Comparison of ENCODE assay signal across 9 cellular contexts in the genomic region with DNA sequence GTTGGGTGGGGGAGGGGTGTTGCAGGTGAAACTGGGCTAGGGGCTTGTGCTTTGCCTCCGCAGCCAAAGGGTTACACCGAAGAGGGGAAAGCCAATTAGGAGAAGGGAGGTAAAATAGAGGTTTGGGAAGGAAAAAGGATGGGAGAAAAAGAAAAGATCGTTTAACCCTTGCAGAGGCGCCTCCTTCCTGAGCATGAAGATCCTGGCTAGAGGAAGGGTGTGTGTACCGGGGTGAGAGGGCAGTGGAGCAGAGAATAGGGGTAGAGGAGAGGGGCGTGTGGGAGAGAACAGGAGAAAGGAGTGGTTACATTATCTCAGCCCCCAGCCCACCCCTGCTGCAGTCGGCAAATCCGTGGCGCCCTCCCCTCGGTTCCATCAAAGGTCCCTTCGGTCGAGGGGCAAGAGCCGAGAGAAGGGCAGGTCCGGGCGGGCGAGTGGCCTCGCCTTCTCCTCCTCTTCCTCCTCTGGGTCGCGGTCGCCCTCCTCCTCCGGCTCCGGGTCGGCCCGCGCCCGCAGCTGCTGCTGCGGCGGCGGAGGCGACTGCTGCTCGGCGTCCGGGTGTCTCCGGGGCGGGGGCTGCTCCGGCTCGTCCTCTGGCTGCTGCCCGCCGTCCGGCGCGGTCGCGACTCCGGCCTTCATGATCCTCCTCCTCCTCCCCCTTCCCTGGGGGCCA. TPM values are rescaled to one million over a fixed set of nuclear protein-coding genes. Genes with fewer than 3 reads are reported as not detected.
DNase-seq lines count a peak whose midpoint lies in the region; ATAC-seq and TF ChIP-seq lines count a peak whose summit lies in the region.
"Had no signal": no experiment of that assay in that cellular context is flagged by ENCODE, and none has a peak within 500 bp of the region (broad histone marks: within the 10 kb centered on the region; RNA-seq: fewer than 3 reads in every experiment).

No MANE protein-coding gene starts in this region.

- H3K27ac ChIP-seq in HUES48 (ENCODE audit: low read depth, low read length) = no peak overlapping the region
- no peak overlapping the region for H3K27ac ChIP-seq in coronary artery

- H3K9me3 ChIP-seq in HUES48 (ENCODE audit: control insufficient read depth, insufficient read depth, low read length) = no peaks in the 10 kb centered on the region

- TF ChIP-seq CTCF in BJ (IDR thresholded peaks at IDR 0.05; ENCODE audit: insufficient read depth, low read depth, low read length) = no peak
- TF ChIP-seq CTCF in coronary artery (IDR thresholded peaks at IDR 0.05) = no peak
- no peak for TF ChIP-seq CTCF in GM10248 (IDR thresholded peaks at IDR 0.05; ENCODE audit: control extremely low read depth, extremely low read depth, low read depth, missing control alignments)

- peak overlapping the region; percentile 85 for H3K4me3 ChIP-seq in BJ (ENCODE audit: low read depth, low read length)
- H3K4me3 ChIP-seq in HUES48 (ENCODE audit: low read depth, low read length) = peak overlapping the region; percentile 80
- H3K4me3 ChIP-seq in coronary artery = peak overlapping the region; percentile 59

- H3K27me3 ChIP-seq in BJ (ENCODE audit: control insufficient read depth, insufficient read depth, low read length) (no peaks in the 10 kb centered on the region), HUES48 (ENCODE audit: control insufficient read depth, insufficient read depth, low read length) (peaks cover 48% of the 10 kb centered on the region)

- H3K36me3 ChIP-seq in BJ (ENCODE audit: control insufficient read depth, insufficient read depth, low read length) (no peaks in the 10 kb centered on the region), HUES48 (ENCODE audit: control insufficient read depth, insufficient read depth, low read length) (no peaks in the 10 kb centered on the region)

- POLR2A ChIA-PET in BJ (lab: Charles Lee) = interaction anchor here (0.7 kb wide), 1 partner anchor 72 kb away, joined by 3 read pairs; no protein-coding TSS in a partner anchor
- POLR2A ChIA-PET in GM10248 (lab: Yijun Ruan, JAX) = no interaction called here

- CTCF ChIA-PET in BJ (lab: Yijun Ruan, JAX) (interaction anchor here (1.7 to 3.0 kb wide), 2 partner anchors 50 to 149 kb away, joined by 5 to 14 read pairs; no protein-coding TSS in a partner anchor), GM10248 (lab: Yijun Ruan, JAX) (no interaction called here)

- DNase-seq in BJ (ENCODE audit: low read depth) (no peak), coronary artery (ENCODE audit: low spot score) (no peak), myocyte (ENCODE audit: low read depth) (peak; percentile 51), GM10248 (ENCODE audit: extremely low spot score) (no peak)
- no peak for DNase-seq in activated CD4-positive, alpha-beta T cell treated with anti-CD3 and anti-CD28 coated beads, Interleukin-2, amount 50 U/mL, for 1 hour
- DNase-seq: stimulated activated naive CD4-positive, alpha-beta T cell treated with Interleukin-2 at 50 U/mL for 16 hours had no signal

- H3K9ac ChIP-seq in HUES48 (ENCODE audit: low read depth, low read length) = no peak overlapping the region

- peaks cover 14% of the 10 kb centered on the region for H3K4me1 ChIP-seq in HUES48 (ENCODE audit: control insufficient read depth, insufficient read depth, low read length)

- no peak for ATAC-seq in HG02970 (IDR thresholded peaks at IDR 0.05; ENCODE audit: low FRiP score, unreplicated experiment)
- no peak for ATAC-seq in GM21381 (IDR thresholded peaks at IDR 0.05; ENCODE audit: unreplicated experiment)

RNA-seq across cellular contexts. Expression of a gene that starts 1.2 kb away (rescaled TPM):
- polyA plus RNA-seq in BJ (2011; rRNA removed) = 9.7 and 10.0 TPM in 2 replicates
- 9.8 and 10.1 TPM in 2 replicates for polyA minus RNA-seq in BJ (2011; rRNA and poly(A)+ RNA removed)
- 0.19 and 0.21 TPM in 2 replicates for total RNA-seq in myocyte
- 5.0 TPM for polyA plus RNA-seq in myocyte (2012)

RNA-seq across cellular contexts. Expression of a gene that starts 41.2 kb away (rescaled TPM):
- polyA plus RNA-seq in BJ (2011; rRNA removed) = 37.3 and 41.2 TPM in 2 replicates
- 48.8 and 59.1 TPM in 2 replicates for polyA minus RNA-seq in BJ (2011; rRNA and poly(A)+ RNA removed)
- total RNA-seq in myocyte = 5.0 and 5.5 TPM in 2 replicates
- 20.9 TPM for polyA plus RNA-seq in myocyte (2012)
